In the genomic region with DNA sequence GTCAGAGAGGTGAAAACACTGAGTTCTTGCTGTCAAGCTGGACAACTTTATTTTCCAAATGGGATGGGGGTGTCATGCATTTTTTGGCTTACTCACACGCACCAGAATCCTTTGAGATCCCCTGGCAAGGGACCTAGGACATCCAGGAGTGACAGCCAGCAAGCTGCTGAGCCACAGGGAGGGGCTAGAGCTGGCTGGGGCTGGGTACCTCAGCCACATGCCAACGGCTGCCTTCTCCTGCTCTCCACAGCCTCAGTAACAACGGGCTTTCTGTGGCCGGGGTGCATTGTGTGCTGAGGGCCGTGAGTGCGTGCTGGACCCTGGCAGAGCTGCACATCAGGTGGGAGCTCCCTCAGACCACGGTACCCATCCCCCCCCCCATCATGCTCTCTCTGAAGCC, we compare ENCODE assay signal across 17 cellular contexts. TPM values are rescaled to one million over a fixed set of nuclear protein-coding genes. Genes with fewer than 3 reads are reported as not detected.
DNase-seq lines count a peak whose midpoint lies in the region; ATAC-seq and TF ChIP-seq lines count a peak whose summit lies in the region.
"Had no signal": no experiment of that assay in that cellular context is flagged by ENCODE, and none has a peak within 500 bp of the region (broad histone marks: within the 10 kb centered on the region; RNA-seq: fewer than 3 reads in every experiment).

No MANE protein-coding gene starts in this region.

- CTCF ChIA-PET in HEK293T (lab: Yijun Ruan, JAX) (no interaction called here), Calu3 (lab: Charles Lee) (interaction anchor here (0.7 kb wide), 1 partner anchor 212 kb away, joined by 3 read pairs; no protein-coding TSS in a partner anchor)

- POLR2A ChIA-PET in HEK293T (lab: Yijun Ruan, JAX), result no interaction called here

- peak overlapping the region; percentile 87 for H3K27ac ChIP-seq in neutrophil
- H3K27ac ChIP-seq: 22Rv1, transverse colon had no signal

- peaks cover 64% of the 10 kb centered on the region for H3K36me3 Mint-ChIP-seq in T-helper 1 cell treated with Interleukin-12 subunit alpha and Interleukin-12 subunit beta and Interleukin-4 antibody, amounts not matched to agents 30 μg/mL and 1 μg/mL, for 36 hours (ENCODE audit: low read depth)
- H3K36me3 Mint-ChIP-seq in activated naive CD8-positive, alpha-beta T cell treated with anti-CD3 and anti-CD28 coated beads for 36 hours, result peaks cover 67% of the 10 kb centered on the region
- H3K36me3 Mint-ChIP-seq in Calu3 (ENCODE audit: insufficient read depth, unreplicated experiment), result no peaks in the 10 kb centered on the region

- intact Hi-C loops in Calu3 (cut with micrococcal nuclease; ENCODE audit: unreplicated experiment), result no loop called here

- BruUV-seq in Calu3 (replicated peaks; lab: Mats Ljungman, UMichigan), result no TSS peak

- H3K27me3 ChIP-seq in neutrophil, result no peaks in the 10 kb centered on the region
- H3K27me3 ChIP-seq: transverse colon had no signal

- no peaks in the 10 kb centered on the region for H3K9me3 ChIP-seq in neutrophil
- H3K9me3 ChIP-seq: transverse colon had no signal

- H3K4me3 ChIP-seq in Jurkat, Clone E6-1 (ENCODE audit: low read length), result peak overlapping the region; percentile 16
- no peak overlapping the region for H3K4me3 ChIP-seq in neutrophil (ENCODE audit: low read depth in 1 of 2, low read length in 1 of 2)
- H3K4me3 ChIP-seq: transverse colon had no signal

- TF ChIP-seq CTCF in neutrophil (IDR thresholded peaks at IDR 0.05) (no peak), Calu3 (IDR thresholded peaks at IDR 0.05; ENCODE audit: unreplicated experiment) (no peak)

- peak overlapping the region; percentile 39 for H3K27ac Mint-ChIP-seq in T-helper 1 cell treated with Interleukin-12 subunit alpha and Interleukin-12 subunit beta and Interleukin-4 antibody, amounts not matched to agents 30 μg/mL and 1 μg/mL, for 36 hours
- peak overlapping the region; percentile 84 for H3K27ac Mint-ChIP-seq in activated naive CD8-positive, alpha-beta T cell treated with anti-CD3 and anti-CD28 coated beads for 36 hours
- H3K27ac Mint-ChIP-seq in Calu3 (ENCODE audit: unreplicated experiment), result no peak overlapping the region

- DNase-seq in T-helper 1 cell, result no peak
- DNase-seq in Jurkat, Clone E6-1 (ENCODE audit: low read depth, low spot score), result no peak
- no peak for DNase-seq in activated naive CD8-positive, alpha-beta T cell treated with anti-CD3 and anti-CD28 coated beads for 36 hours
- DNase-seq in HEK293T (ENCODE audit: extremely low spot score), result no peak
- no peak for DNase-seq in Calu3
- DNase-seq: activated T-cell treated with anti-CD3 and anti-CD28 coated beads, Interleukin-2, amount 50 U/mL, for 4 hours; GOT3; NCI-H2029; NCI-H524; stimulated activated CD4-positive, alpha-beta T cell treated with anti-CD3 and anti-CD28 coated beads, Interleukin-2, amount 100 ng/mL, for 48 hours; transverse colon had no signal

- no peaks in the 10 kb centered on the region for H3K9me3 Mint-ChIP-seq in T-helper 1 cell treated with Interleukin-12 subunit alpha and Interleukin-12 subunit beta and Interleukin-4 antibody, amounts not matched to agents 30 μg/mL and 1 μg/mL, for 36 hours
- no peaks in the 10 kb centered on the region for H3K9me3 Mint-ChIP-seq in activated naive CD8-positive, alpha-beta T cell treated with anti-CD3 and anti-CD28 coated beads for 36 hours
- no peaks in the 10 kb centered on the region for H3K9me3 Mint-ChIP-seq in Calu3 (ENCODE audit: low read depth, unreplicated experiment)
- H3K9me3 Mint-ChIP-seq: activated T-cell treated with anti-CD3 and anti-CD28 coated beads, Interleukin-2, amount 50 U/mL, for 4 hours had no signal

- H3K4me1 Mint-ChIP-seq in T-helper 1 cell treated with Interleukin-12 subunit alpha and Interleukin-12 subunit beta and Interleukin-4 antibody, amounts not matched to agents 30 μg/mL and 1 μg/mL, for 36 hours (ENCODE audit: low read depth), result peaks cover 60% of the 10 kb centered on the region
- H3K4me1 Mint-ChIP-seq in activated naive CD8-positive, alpha-beta T cell treated with anti-CD3 and anti-CD28 coated beads for 36 hours, result peaks cover 79% of the 10 kb centered on the region
- no peaks in the 10 kb centered on the region for H3K4me1 Mint-ChIP-seq in Calu3 (ENCODE audit: low read depth, unreplicated experiment)

- no peak for ATAC-seq in GM21447 (IDR thresholded peaks at IDR 0.05; ENCODE audit: unreplicated experiment)
- ATAC-seq: activated T-cell treated with anti-CD3 and anti-CD28 coated beads, Interleukin-2, amount 50 U/mL, for 4 hours; esophagus mucosa; sciatic nerve had no signal

- peaks cover 39% of the 10 kb centered on the region for H3K36me3 ChIP-seq in neutrophil
- H3K36me3 ChIP-seq: transverse colon had no signal

- peaks cover 86 to 87% of the 10 kb centered on the region in 2 experiments for H3K4me1 ChIP-seq in neutrophil (ENCODE audit: control insufficient read depth in 1 of 2, insufficient read depth in 1 of 2, low read depth in 1 of 2, low read length in 1 of 2)

- H3K27me3 Mint-ChIP-seq in T-helper 1 cell treated with Interleukin-12 subunit alpha and Interleukin-12 subunit beta and Interleukin-4 antibody, amounts not matched to agents 30 μg/mL and 1 μg/mL, for 36 hours (ENCODE audit: low read depth), result no peaks in the 10 kb centered on the region
- H3K27me3 Mint-ChIP-seq in activated naive CD8-positive, alpha-beta T cell treated with anti-CD3 and anti-CD28 coated beads for 36 hours, result no peaks in the 10 kb centered on the region
- peaks cover 20% of the 10 kb centered on the region for H3K27me3 Mint-ChIP-seq in Calu3 (ENCODE audit: unreplicated experiment)

- H3K4me3 Mint-ChIP-seq in T-helper 1 cell treated with Interleukin-12 subunit alpha and Interleukin-12 subunit beta and Interleukin-4 antibody, amounts not matched to agents 30 μg/mL and 1 μg/mL, for 36 hours, result no peak overlapping the region
- no peak overlapping the region for H3K4me3 Mint-ChIP-seq in activated naive CD8-positive, alpha-beta T cell treated with anti-CD3 and anti-CD28 coated beads for 36 hours
- H3K4me3 Mint-ChIP-seq in Calu3 (ENCODE audit: low read depth, unreplicated experiment), result no peak overlapping the region
- H3K4me3 Mint-ChIP-seq: activated T-cell treated with anti-CD3 and anti-CD28 coated beads, Interleukin-2, amount 50 U/mL, for 4 hours had no signal

TF ChIP-seq in HEK293T, 16 proteins besides CTCF, POLR2A, EP300 and RAD21:
- TF ChIP-seq ELF4 (IDR thresholded peaks at IDR 0.05), result no peak
- TF ChIP-seq HDGF (IDR thresholded peaks at IDR 0.05; ENCODE audit: borderline replicate concordance), result no peak
- TF ChIP-seq TARDBP (IDR thresholded peaks at IDR 0.05), result no peak
- no peak for TF ChIP-seq LEF1 (IDR thresholded peaks at IDR 0.05; ENCODE audit: borderline replicate concordance)
- TF ChIP-seq SP1 (IDR thresholded peaks at IDR 0.05), result no peak

RNA-seq across cellular contexts. Expression of gene NLRC5, which starts 47.6 kb away (rescaled TPM):
- 26.4 TPM for polyA plus RNA-seq in Jurkat, Clone E6-1 (2012; ENCODE audit: insufficient read depth, insufficient read length)
- 100 to 1,000 TPM; 142 to 151 TPM for total RNA-seq in activated naive CD8-positive, alpha-beta T cell treated with anti-CD3 and anti-CD28 coated beads for 36 hours
- 18.0 and 42.3 TPM in 2 replicates for total RNA-seq in Calu3 (2022)

RNA-seq across cellular contexts. Expression of gene CPNE2, which starts 55.4 kb away (rescaled TPM):
- polyA plus RNA-seq in Jurkat, Clone E6-1 (2012; ENCODE audit: insufficient read depth, insufficient read length), result 9.4 TPM
- total RNA-seq in activated naive CD8-positive, alpha-beta T cell treated with anti-CD3 and anti-CD28 coated beads for 36 hours, result 10 to 100 TPM; 10.4 TPM
- total RNA-seq in Calu3 (2022), result 12.9 and 14.5 TPM in 2 replicates
